Comparison of ENCODE assay signal across 12 cellular contexts in genomic region chr22:17997456-17997855, GRCh38. TPM values are rescaled to one million over a fixed set of nuclear protein-coding genes. Genes with fewer than 3 reads are reported as not detected.
DNase-seq lines count a peak whose midpoint lies in the region; ATAC-seq lines count a peak whose summit lies in the region.
"Had no signal": no experiment of that assay in that cellular context is flagged by ENCODE, and none has a peak within 500 bp of the region (broad histone marks: within the 10 kb centered on the region; RNA-seq: fewer than 3 reads in every experiment).

No MANE protein-coding gene starts in this region.

- DNase-seq in A172 (ENCODE audit: low spot score) (peak; percentile 47), HCEC 1CT (peak; percentile 29), islet precursor cell (peak; percentile 61), NCI-H82 treated with DMSO at 0.1 percent for 48 hours (lab: John Stamatoyannopoulos, UW; ENCODE audit: unreplicated experiment) (no peak), AG08396 (ENCODE audit: low spot score) (no peak), NCI-H446 (lab: John Stamatoyannopoulos, UW) (no peak), hepatic stellate cell (ENCODE audit: low spot score) (no peak)
- DNase-seq in activated CD8-positive, alpha-beta T cell treated with anti-CD3 and anti-CD28 coated beads, Interleukin-2, amount 10 ng/mL, durations not matched to agents 7 days and 5 days: no peak
- DNase-seq: activated CD4-positive, CD25-positive, alpha-beta regulatory T cell; amygdala; RPMI8226; tibial artery had no signal

- peaks cover 2% of the 10 kb centered on the region for H3K36me3 Mint-ChIP-seq in activated CD8-positive, alpha-beta T cell treated with anti-CD3 and anti-CD28 coated beads, Interleukin-2, amount 10 ng/mL, durations not matched to agents 7 days and 5 days (ENCODE audit: low read depth)

- H3K4me3 Mint-ChIP-seq in activated CD8-positive, alpha-beta T cell treated with anti-CD3 and anti-CD28 coated beads, Interleukin-2, amount 10 ng/mL, durations not matched to agents 7 days and 5 days: peak overlapping the region; percentile 45

- H3K27me3 Mint-ChIP-seq in activated CD8-positive, alpha-beta T cell treated with anti-CD3 and anti-CD28 coated beads, Interleukin-2, amount 10 ng/mL, durations not matched to agents 7 days and 5 days (ENCODE audit: low read depth): peaks cover 4% of the 10 kb centered on the region

- peak overlapping the region; percentile 79 for H3K27ac Mint-ChIP-seq in activated CD8-positive, alpha-beta T cell treated with anti-CD3 and anti-CD28 coated beads, Interleukin-2, amount 10 ng/mL, durations not matched to agents 7 days and 5 days

- ATAC-seq in activated CD8-positive, alpha-beta T cell treated with anti-CD3 and anti-CD28 coated beads, Interleukin-2, amount 10 ng/mL, durations not matched to agents 7 days and 5 days: no peak

- CTCF ChIA-PET in activated CD8-positive, alpha-beta T cell treated with anti-CD3 and anti-CD28 coated beads, Interleukin-2, amount 10 ng/mL, durations not matched to agents 7 days and 5 days (lab: Charles Lee): interaction anchor here (1.6 kb wide), 2 partner anchors 79 to 167 kb away, joined by 5 to 6 read pairs; no protein-coding TSS in a partner anchor

- peaks cover 61% of the 10 kb centered on the region for H3K4me1 Mint-ChIP-seq in activated CD8-positive, alpha-beta T cell treated with anti-CD3 and anti-CD28 coated beads, Interleukin-2, amount 10 ng/mL, durations not matched to agents 7 days and 5 days (ENCODE audit: low read depth)

- H3K9me3 Mint-ChIP-seq in activated CD8-positive, alpha-beta T cell treated with anti-CD3 and anti-CD28 coated beads, Interleukin-2, amount 10 ng/mL, durations not matched to agents 7 days and 5 days (ENCODE audit: insufficient read depth): no peaks in the 10 kb centered on the region

- POLR2A ChIA-PET in activated CD8-positive, alpha-beta T cell treated with anti-CD3 and anti-CD28 coated beads, Interleukin-2, amount 10 ng/mL, durations not matched to agents 7 days and 5 days (lab: Charles Lee): interaction anchor here (1.2 to 1.7 kb wide), 2 partner anchors 80 to 153 kb away, joined by 4 read pairs; partner anchors contain the start of genes PEX26 and USP18

RNA-seq across cellular contexts. Expression of gene MICAL3, which starts 26.9 kb away (rescaled TPM):
- 13.4 and 15.2 TPM in 2 replicates for total RNA-seq in A172 (2014; rRNA removed; shearing (Covaris generic))
- total RNA-seq in activated CD8-positive, alpha-beta T cell treated with anti-CD3 and anti-CD28 coated beads, Interleukin-2, amount 10 ng/mL, durations not matched to agents 7 days and 5 days: 10 to 100 TPM; 26.4 to 29.7 TPM

Comparison
In these comparisons a context has a peak if more than half of its experiments do, and no peak if none do; other contexts are left out.
1. DNase-seq: peak in A172 (single experiment), HCEC 1CT (single experiment) and islet precursor cell (single experiment); none in activated CD8-positive, alpha-beta T cell treated with anti-CD3 and anti-CD28 coated beads, Interleukin-2, amount 10 ng/mL, durations not matched to agents 7 days and 5 days (single experiment), NCI-H82 treated with DMSO at 0.1 percent for 48 hours (single experiment), AG08396 (single experiment), NCI-H446 (0 of 2) and hepatic stellate cell (single experiment).